15 cellular contexts compared by ENCODE assay signal in the genomic region with DNA sequence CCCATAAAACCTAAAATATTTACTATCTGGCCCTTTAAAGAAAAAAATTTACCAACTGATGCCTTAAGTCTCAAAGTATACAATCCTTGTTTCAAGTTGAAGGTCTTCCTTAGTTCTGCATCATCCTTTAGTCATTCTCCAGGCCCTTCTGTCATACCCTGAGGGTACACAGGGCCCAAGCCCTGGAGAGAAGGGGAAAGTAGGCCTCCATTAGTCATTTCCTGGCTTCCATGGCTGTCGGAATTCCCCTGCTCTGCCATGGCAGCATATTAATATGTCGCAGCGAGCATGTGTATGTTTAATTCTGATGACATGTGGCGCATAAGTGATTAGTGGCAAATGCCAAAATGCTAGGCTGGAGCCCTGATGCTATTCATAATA. TPM values are rescaled to one million over a fixed set of nuclear protein-coding genes. Genes with fewer than 3 reads are reported as not detected.
DNase-seq lines count a peak whose midpoint lies in the region; ATAC-seq and TF ChIP-seq lines count a peak whose summit lies in the region.
"Had no signal": no experiment of that assay in that cellular context is flagged by ENCODE, and none has a peak within 500 bp of the region (broad histone marks: within the 10 kb centered on the region; RNA-seq: fewer than 3 reads in every experiment).

No MANE protein-coding gene starts in this region.

- DNase-seq in stimulated activated CD4-positive, alpha-beta T cell treated with anti-CD3 and anti-CD28 coated beads, Interleukin-15, amount 100 ng/mL, for 24 hours: peak; percentile 6
- no peak for DNase-seq in stimulated activated CD4-positive, alpha-beta T cell treated with anti-CD3 and anti-CD28 coated beads, Interleukin-4, amount 100 ng/mL, for 24 hours
- DNase-seq in SJSA1 (ENCODE audit: low read depth in 1 of 2, low spot score in 2 of 2) (peak; percentile 91 to 94), fibroblast of pulmonary artery (ENCODE audit: low read depth) (peak; percentile 86), NOMO-1 treated with dmso at 0.1 percent for 144 hours (lab: John Stamatoyannopoulos, UW; ENCODE audit: unreplicated experiment) (no peak), GM19238 (ENCODE audit: insufficient read length, low spot score) (no peak)
- no peak for DNase-seq in effector memory CD8-positive, alpha-beta T cell
- no peak for DNase-seq in activated CD8-positive, alpha-beta memory T cell treated with anti-CD3 and anti-CD28 coated beads for 24 hours
- DNase-seq: activated CD4-positive, alpha-beta memory T cell treated with anti-CD3 and anti-CD28 coated beads for 36 hours; CD8-positive, alpha-beta T cell; cortex of kidney; left cardiac atrium; right cardiac atrium had no signal

- H3K4me3 ChIP-seq in SJSA1 (no peak overlapping the region), fibroblast of pulmonary artery (replicated peaks; ENCODE audit: low read depth, low read length) (no peak overlapping the region)

- H3K4me3 Mint-ChIP-seq in effector memory CD8-positive, alpha-beta T cell: no peak overlapping the region
- H3K4me3 Mint-ChIP-seq: activated CD4-positive, alpha-beta memory T cell treated with anti-CD3 and anti-CD28 coated beads for 36 hours; CD8-positive, alpha-beta T cell; stimulated activated effector memory CD8-positive, alpha-beta T cell treated with anti-CD3 and anti-CD28 coated beads, Interleukin-12 subunit alpha, Interleukin-12 subunit beta, amount 100 ng/mL, for 72 hours had no signal

- no peaks in the 10 kb centered on the region for H3K27me3 Mint-ChIP-seq in effector memory CD8-positive, alpha-beta T cell
- H3K27me3 Mint-ChIP-seq: activated CD4-positive, alpha-beta memory T cell treated with anti-CD3 and anti-CD28 coated beads for 36 hours had no signal

- H3K4me1 Mint-ChIP-seq in effector memory CD8-positive, alpha-beta T cell (ENCODE audit: low read depth in 2 of 2): no peaks in the 10 kb centered on the region
- H3K4me1 Mint-ChIP-seq: stimulated activated effector memory CD8-positive, alpha-beta T cell treated with anti-CD3 and anti-CD28 coated beads, Interleukin-12 subunit alpha, Interleukin-12 subunit beta, amount 100 ng/mL, for 72 hours had no signal

- H3K27me3 ChIP-seq in SJSA1 (replicated peaks): no peaks in the 10 kb centered on the region

- H3K36me3 ChIP-seq in SJSA1: no peaks in the 10 kb centered on the region

- peak overlapping the region; percentile 94 for H3K27ac ChIP-seq in SJSA1
- H3K27ac ChIP-seq: KMS-11 had no signal

- no peak for ATAC-seq in effector memory CD8-positive, alpha-beta T cell (replicated peaks)
- ATAC-seq: CD8-positive, alpha-beta T cell; left cardiac atrium; right cardiac atrium; stimulated activated effector memory CD8-positive, alpha-beta T cell treated with anti-CD3 and anti-CD28 coated beads, Interleukin-12 subunit alpha, Interleukin-12 subunit beta, amount 100 ng/mL, for 72 hours had no signal

- peaks cover 5 to 12% of the 10 kb centered on the region in 2 donors for H3K9me3 Mint-ChIP-seq in effector memory CD8-positive, alpha-beta T cell
- H3K9me3 Mint-ChIP-seq: activated CD4-positive, alpha-beta memory T cell treated with anti-CD3 and anti-CD28 coated beads for 36 hours; CD8-positive, alpha-beta T cell had no signal

- H3K36me3 Mint-ChIP-seq in effector memory CD8-positive, alpha-beta T cell (ENCODE audit: insufficient read depth): no peaks in the 10 kb centered on the region
- H3K36me3 Mint-ChIP-seq: activated CD4-positive, alpha-beta memory T cell treated with anti-CD3 and anti-CD28 coated beads for 36 hours; CD8-positive, alpha-beta T cell; stimulated activated effector memory CD8-positive, alpha-beta T cell treated with anti-CD3 and anti-CD28 coated beads, Interleukin-12 subunit alpha, Interleukin-12 subunit beta, amount 100 ng/mL, for 72 hours had no signal

- no peaks in the 10 kb centered on the region for H3K9me3 ChIP-seq in SJSA1 (replicated peaks)

- no peak for TF ChIP-seq CTCF in fibroblast of pulmonary artery (IDR thresholded peaks at IDR 0.05; ENCODE audit: low read length, missing control alignments)

- peaks cover 37% of the 10 kb centered on the region for H3K4me1 ChIP-seq in SJSA1 (replicated peaks)

- no peak overlapping the region for H3K27ac Mint-ChIP-seq in effector memory CD8-positive, alpha-beta T cell
- H3K27ac Mint-ChIP-seq: activated CD4-positive, alpha-beta memory T cell treated with anti-CD3 and anti-CD28 coated beads for 36 hours; CD8-positive, alpha-beta T cell; stimulated activated effector memory CD8-positive, alpha-beta T cell treated with anti-CD3 and anti-CD28 coated beads, Interleukin-12 subunit alpha, Interleukin-12 subunit beta, amount 100 ng/mL, for 72 hours had no signal

RNA-seq across cellular contexts. Expression of a gene that starts 22.0 kb away (rescaled TPM):
- 2.1 and 2.6 TPM in 2 replicates for total RNA-seq in SJSA1 (2014; rRNA removed; shearing (Covaris generic))
- total RNA-seq: activated CD4-positive, alpha-beta memory T cell treated with anti-CD3 and anti-CD28 coated beads for 36 hours; CD8-positive, alpha-beta T cell; right cardiac atrium had no signal

Comparison
In these comparisons a context has a peak if more than half of its experiments do, and no peak if none do; other contexts are left out.
1. DNase-seq: peak in stimulated activated CD4-positive, alpha-beta T cell treated with anti-CD3 and anti-CD28 coated beads, Interleukin-15, amount 100 ng/mL, for 24 hours (single experiment), SJSA1 (2 of 2) and fibroblast of pulmonary artery (single experiment); none in stimulated activated CD4-positive, alpha-beta T cell treated with anti-CD3 and anti-CD28 coated beads, Interleukin-4, amount 100 ng/mL, for 24 hours (single experiment), NOMO-1 treated with dmso at 0.1 percent for 144 hours (single experiment), effector memory CD8-positive, alpha-beta T cell (0 of 3), activated CD8-positive, alpha-beta memory T cell treated with anti-CD3 and anti-CD28 coated beads for 24 hours (single experiment) and GM19238 (single experiment).